8 cellular contexts compared by ENCODE assay signal in the genomic region with DNA sequence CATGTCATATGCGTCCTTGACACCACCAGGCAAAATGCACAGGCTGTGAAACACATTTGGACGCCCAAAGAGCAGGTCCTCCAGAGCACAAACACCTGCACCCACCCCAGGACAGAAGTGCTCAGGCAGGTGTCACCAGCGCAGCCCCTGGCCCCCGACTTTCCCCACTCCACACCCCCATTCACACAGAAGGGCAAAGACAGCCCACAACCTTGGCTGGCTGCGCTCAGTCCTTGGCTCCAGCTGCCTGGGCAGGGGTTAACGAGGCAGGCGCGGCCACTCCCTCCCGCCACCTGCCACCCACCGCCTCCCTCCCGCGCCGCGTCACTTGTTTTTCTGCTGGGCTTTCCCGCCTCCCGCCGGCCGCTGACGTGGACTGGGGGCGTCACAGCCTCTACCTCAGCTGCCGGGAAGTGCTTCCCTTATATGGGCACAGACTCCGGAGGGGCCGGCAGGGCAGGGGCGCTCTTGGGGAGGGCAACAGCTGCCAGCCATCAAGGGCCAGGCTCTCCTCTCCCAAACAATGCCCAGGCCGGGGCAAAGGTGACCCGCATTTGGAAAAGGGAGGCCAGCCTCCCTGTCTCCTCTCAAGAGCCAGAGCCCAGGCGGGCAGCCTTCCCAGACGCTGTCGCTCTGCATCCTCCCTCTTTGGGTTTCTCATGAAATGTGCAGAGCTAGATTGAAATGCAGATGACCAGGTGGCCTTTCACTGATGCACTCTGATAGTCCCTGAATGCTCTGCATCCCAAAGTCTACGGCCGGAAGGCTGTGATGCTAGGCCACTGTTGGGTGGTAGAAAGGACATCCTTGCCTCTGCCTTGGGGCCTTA. TPM values are rescaled to one million over a fixed set of nuclear protein-coding genes. Genes with fewer than 3 reads are reported as not detected.
DNase-seq lines count a peak whose midpoint lies in the region; ATAC-seq and TF ChIP-seq lines count a peak whose summit lies in the region.

No MANE protein-coding gene starts in this region.

- TF ChIP-seq POLR2A in HCT116 (IDR thresholded peaks at IDR 0.05; ENCODE audit: borderline replicate concordance, extremely low read depth, insufficient read depth, insufficient read length): no peak

- H3K27ac ChIP-seq in HCT116 (ENCODE audit: low read depth, low read length): no peak overlapping the region
- H3K27ac ChIP-seq in WERI-Rb-1: peak overlapping the region; percentile 82
- H3K27ac ChIP-seq in skeletal muscle tissue (ENCODE audit: low read depth, low read length): peak overlapping the region; percentile 94

- intact Hi-C loops in HCT116 (cut with micrococcal nuclease): no loop called here

- TF ChIP-seq CTCF in HCT116 (IDR thresholded peaks at IDR 0.05 in 2 of 3, conservative IDR thresholded peaks at IDR 0.05 in 1 of 3; ENCODE audit: borderline replicate concordance in 1 of 3, insufficient read depth in 1 of 3, low read depth in 2 of 3, low read length in 2 of 3) (no peak), WERI-Rb-1 (IDR thresholded peaks at IDR 0.05; ENCODE audit: low read depth, low read length) (no peak)

- peak overlapping the region; percentile 58 for H3K4me2 ChIP-seq in HCT116 (ENCODE audit: low read length)

- H3K4me3 ChIP-seq in HCT116 (replicated peaks in 1 of 2; ENCODE audit: low read depth in 1 of 2, low read length in 2 of 2) (no peak overlapping the region; a peak in 1 of 4 replicates), WERI-Rb-1 (ENCODE audit: low read depth, low read length) (no peak overlapping the region; the same call in 1 of the 2 replicates), skeletal muscle tissue (ENCODE audit: low read length in 3 of 3) (peak overlapping the region; percentile 57 to 67 (median 64))

- POLR2A ChIA-PET in HCT116 (lab: Charles Lee): interaction anchor here (1.1 kb wide), 1 partner anchor 15 kb away, joined by 3 read pairs; a partner anchor contains a TSS

- H3K9me3 ChIP-seq in HCT116 (ENCODE audit: control insufficient read depth in 1 of 2, insufficient read depth in 1 of 2, low read depth in 1 of 2, low read length in 2 of 2) (no peaks in the 10 kb centered on the region), WERI-Rb-1 (ENCODE audit: severe bottlenecking) (no peaks in the 10 kb centered on the region), skeletal muscle tissue (ENCODE audit: control insufficient read depth in 3 of 3, low read length in 3 of 3) (no peaks in the 10 kb centered on the region)

- H3K9me2 ChIP-seq in HCT116 (ENCODE audit: insufficient read depth): no peaks in the 10 kb centered on the region

- RAD21 ChIA-PET in HCT116 (lab: Charles Lee; ENCODE audit: low non-redundant PET in 1 of 2, low total read pairs in 2 of 2, uncharacterized antibody in 2 of 2, unreplicated experiment in 2 of 2): interaction anchor here in 1 of 2 experiments (1.0 kb wide), 1 partner anchor 18 kb away, joined by 3 read pairs; no protein-coding TSS in a partner anchor

- H3K27me3 ChIP-seq in HCT116 (ENCODE audit: insufficient read depth, low read length) (no peaks in the 10 kb centered on the region), WERI-Rb-1 (ENCODE audit: insufficient read depth, low read depth, severe bottlenecking) (no peaks in the 10 kb centered on the region), skeletal muscle tissue (ENCODE audit: control insufficient read depth in 3 of 3, insufficient read depth in 3 of 3, low read length in 3 of 3) (no peaks in the 10 kb centered on the region)

- H3K4me1 ChIP-seq in HCT116 (ENCODE audit: control insufficient read depth in 1 of 2, insufficient read depth in 2 of 2, low read length in 2 of 2) (peaks cover 19 to 34% of the 10 kb centered on the region in 2 experiments), skeletal muscle tissue (ENCODE audit: control insufficient read depth in 3 of 3, insufficient read depth in 3 of 3, low read length in 3 of 3) (peaks cover 53 to 58% (median 57%) of the 10 kb centered on the region in 3 donors)

- peak; percentile 91 for ATAC-seq in HCT116

- no peak for TF ChIP-seq RAD21 in HCT116 (IDR thresholded peaks at IDR 0.05; ENCODE audit: low read depth)

- in situ Hi-C loops in T47D (cut with HindIII; ENCODE audit: low pct_unique_long_range_greater_than_20kb, low sequenced_read_pairs): no loop called here

- peak overlapping the region; percentile 3; the same call in 1 of the 2 replicates for H3K9ac ChIP-seq in HCT116 (ENCODE audit: low read length)
- H3K9ac ChIP-seq in skeletal muscle tissue (ENCODE audit: low read depth in 1 of 3, low read length in 3 of 3): peak overlapping the region; percentile 82 to 89 (median 86)

- H3K79me2 ChIP-seq in HCT116 (ENCODE audit: insufficient read depth, low read length): no peaks in the 10 kb centered on the region

- DNase-seq in ELF-1 (ENCODE audit: low read depth, low spot score) (peak; percentile 96), HCT116 (ENCODE audit: low read depth, low spot score) (no peak), NCI-H1436 (lab: John Stamatoyannopoulos, UW) (peak; percentile 98), WERI-Rb-1 (peak; percentile 100), T47D (ENCODE audit: low read depth in 1 of 2, low spot score in 1 of 2) (peak; percentile 75 to 91), iPS-NIHi7 (ENCODE audit: extremely low spot score) (peak; percentile 92), SKM-1 (lab: John Stamatoyannopoulos, UW; ENCODE audit: unreplicated experiment) (no peak)

- CTCF ChIA-PET in HCT116 (lab: Charles Lee): no interaction called here

- no peaks in the 10 kb centered on the region for H3K36me3 ChIP-seq in HCT116 (ENCODE audit: control insufficient read depth in 1 of 2, insufficient read depth in 2 of 2, low read length in 2 of 2)
- H3K36me3 ChIP-seq in WERI-Rb-1: no peaks in the 10 kb centered on the region
- H3K36me3 ChIP-seq in skeletal muscle tissue (ENCODE audit: control insufficient read depth in 3 of 3, insufficient read depth in 3 of 3, low read length in 3 of 3): no peaks in the 10 kb centered on the region

- H4K20me1 ChIP-seq in HCT116 (ENCODE audit: insufficient read depth): no peaks in the 10 kb centered on the region

- peak overlapping the region; percentile 69 for H2AFZ ChIP-seq in HCT116 (ENCODE audit: low read depth, low read length, poor library complexity, severe bottlenecking)

- no TSS peak for BruUV-seq in HCT116 (replicated peaks; lab: Mats Ljungman, UMichigan)

TF ChIP-seq in HCT116, 20 proteins besides CTCF, POLR2A, EP300 and RAD21 (continues in another document):
- no peak for TF ChIP-seq EZH2phosphoT487 (IDR thresholded peaks at IDR 0.05; ENCODE audit: borderline replicate concordance)
- TF ChIP-seq SP1 (IDR thresholded peaks at IDR 0.05; ENCODE audit: low read depth): no peak; the same call in 1 of the 2 replicates
- 0 out of 2 replicates have a peak, but pooled peaks have one; percentile 47 for TF ChIP-seq EGR1 (IDR thresholded peaks at IDR 0.05; ENCODE audit: low read depth)
- TF ChIP-seq EZH2 (IDR thresholded peaks at IDR 0.05): no peak
- no peak for TF ChIP-seq POLR2AphosphoS5 (IDR thresholded peaks at IDR 0.05; ENCODE audit: low read depth, low read length)
- peak; percentile 99 for TF ChIP-seq SRF (IDR thresholded peaks at IDR 0.05; ENCODE audit: low read depth)
- TF ChIP-seq YY1 (IDR thresholded peaks at IDR 0.05; ENCODE audit: extremely low read depth, insufficient replicate concordance, low read depth, low read length): no peak
- no peak for TF ChIP-seq ZNF274 (IDR thresholded peaks at IDR 0.05; ENCODE audit: low read depth, low read length)
- no peak for TF ChIP-seq ZFX (IDR thresholded peaks at IDR 0.05)
- TF ChIP-seq CBX3 (IDR thresholded peaks at IDR 0.05; ENCODE audit: low read depth): no peak
- no peak for TF ChIP-seq FOSL1 (IDR thresholded peaks at IDR 0.05; ENCODE audit: low read depth)
- TF ChIP-seq, protein P1, sequence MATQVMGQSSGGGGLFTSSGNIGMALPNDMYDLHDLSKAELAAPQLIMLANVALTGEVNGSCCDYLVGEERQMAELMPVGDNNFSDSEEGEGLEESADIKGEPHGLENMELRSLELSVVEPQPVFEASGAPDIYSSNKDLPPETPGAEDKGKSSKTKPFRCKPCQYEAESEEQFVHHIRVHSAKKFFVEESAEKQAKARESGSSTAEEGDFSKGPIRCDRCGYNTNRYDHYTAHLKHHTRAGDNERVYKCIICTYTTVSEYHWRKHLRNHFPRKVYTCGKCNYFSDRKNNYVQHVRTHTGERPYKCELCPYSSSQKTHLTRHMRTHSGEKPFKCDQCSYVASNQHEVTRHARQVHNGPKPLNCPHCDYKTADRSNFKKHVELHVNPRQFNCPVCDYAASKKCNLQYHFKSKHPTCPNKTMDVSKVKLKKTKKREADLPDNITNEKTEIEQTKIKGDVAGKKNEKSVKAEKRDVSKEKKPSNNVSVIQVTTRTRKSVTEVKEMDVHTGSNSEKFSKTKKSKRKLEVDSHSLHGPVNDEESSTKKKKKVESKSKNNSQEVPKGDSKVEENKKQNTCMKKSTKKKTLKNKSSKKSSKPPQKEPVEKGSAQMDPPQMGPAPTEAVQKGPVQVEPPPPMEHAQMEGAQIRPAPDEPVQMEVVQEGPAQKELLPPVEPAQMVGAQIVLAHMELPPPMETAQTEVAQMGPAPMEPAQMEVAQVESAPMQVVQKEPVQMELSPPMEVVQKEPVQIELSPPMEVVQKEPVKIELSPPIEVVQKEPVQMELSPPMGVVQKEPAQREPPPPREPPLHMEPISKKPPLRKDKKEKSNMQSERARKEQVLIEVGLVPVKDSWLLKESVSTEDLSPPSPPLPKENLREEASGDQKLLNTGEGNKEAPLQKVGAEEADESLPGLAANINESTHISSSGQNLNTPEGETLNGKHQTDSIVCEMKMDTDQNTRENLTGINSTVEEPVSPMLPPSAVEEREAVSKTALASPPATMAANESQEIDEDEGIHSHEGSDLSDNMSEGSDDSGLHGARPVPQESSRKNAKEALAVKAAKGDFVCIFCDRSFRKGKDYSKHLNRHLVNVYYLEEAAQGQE (IDR thresholded peaks at IDR 0.05; ENCODE audit: low read depth): no peak
- no peak for TF ChIP-seq CEBPB (IDR thresholded peaks at IDR 0.05; ENCODE audit: low read depth)
- TF ChIP-seq ELF1 (IDR thresholded peaks at IDR 0.05; ENCODE audit: borderline replicate concordance, low read depth): no peak
- TF ChIP-seq, protein P2, sequence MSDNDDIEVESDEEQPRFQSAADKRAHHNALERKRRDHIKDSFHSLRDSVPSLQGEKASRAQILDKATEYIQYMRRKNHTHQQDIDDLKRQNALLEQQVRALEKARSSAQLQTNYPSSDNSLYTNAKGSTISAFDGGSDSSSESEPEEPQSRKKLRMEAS (IDR thresholded peaks at IDR 0.05): peak; percentile 53; the same call in 1 of the 2 replicates
- no peak for TF ChIP-seq TCF7L2 (IDR thresholded peaks at IDR 0.05; ENCODE audit: borderline replicate concordance, extremely low read depth, insufficient read depth, insufficient read length)

RNA-seq across cellular contexts. Expression of a gene that starts 14.8 kb away (rescaled TPM):
- total RNA-seq in HCT116 (2021; ENCODE audit: unreplicated experiment) (24.2 TPM), skeletal muscle tissue (32.4 TPM)
- 19.0 and 20.9 TPM in 2 replicates for polyA plus RNA-seq in HCT116 (2012)

Comparison
In these comparisons a context has a peak if more than half of its experiments do, and no peak if none do; other contexts are left out.
1. DNase-seq: peak in ELF-1 (single experiment), NCI-H1436 (single experiment), WERI-Rb-1 (single experiment), T47D (2 of 2) and iPS-NIHi7 (single experiment); none in HCT116 (single experiment) and SKM-1 (single experiment).
2. H3K4me3 ChIP-seq: peak in skeletal muscle tissue (3 of 3); none in HCT116 (0 of 2) and WERI-Rb-1 (single experiment).